ENCODE assay signal across 13 cellular contexts in genomic region chr19:1088419-1089066, GRCh38. TPM values are rescaled to one million over a fixed set of nuclear protein-coding genes. Genes with fewer than 3 reads are reported as not detected.
A peak's percentile ranks its signal among the peaks of the same experiment; 100 is the strongest.
DNase-seq lines count a peak whose midpoint lies in the region; ATAC-seq, FAIRE-seq and TF ChIP-seq lines count a peak whose summit lies in the region.
"Had no signal": no experiment of that assay in that cellular context is flagged by ENCODE, and none has a peak within 500 bp of the region (broad histone marks: within the 10 kb centered on the region; RNA-seq: fewer than 3 reads in every experiment).

No MANE protein-coding gene starts in this region.

- peaks cover 41% of the 10 kb centered on the region for H3K4me1 ChIP-seq in suprapubic skin
- H3K4me1 ChIP-seq: SJSA1 had no signal

- H3K27ac Mint-ChIP-seq in activated CD4-positive, alpha-beta T cell treated with anti-CD3 and anti-CD28 coated beads, Interleukin-2, amount 10 ng/mL, durations not matched to agents 7 days and 5 days = peak overlapping the region; percentile 89
- H3K27ac Mint-ChIP-seq in activated naive CD4-positive, alpha-beta T cell treated with anti-CD3 and anti-CD28 coated beads, Interleukin-2, amount 50 U/mL, for 72 hours = peak overlapping the region; percentile 84 to 96

- peak overlapping the region; percentile 75 for H3K27ac ChIP-seq in suprapubic skin
- H3K27ac ChIP-seq: SJSA1 had no signal

- TF ChIP-seq CTCF in suprapubic skin (IDR thresholded peaks at IDR 0.05) (no peak), foreskin fibroblast (IDR thresholded peaks at IDR 0.05; ENCODE audit: low read depth, low read length) (no peak)

- no peaks in the 10 kb centered on the region for H3K9me3 ChIP-seq in suprapubic skin
- H3K9me3 ChIP-seq: SJSA1 had no signal

- no peaks in the 10 kb centered on the region for H3K27me3 Mint-ChIP-seq in activated CD4-positive, alpha-beta T cell treated with anti-CD3 and anti-CD28 coated beads, Interleukin-2, amount 10 ng/mL, durations not matched to agents 7 days and 5 days

- ATAC-seq in activated naive CD4-positive, alpha-beta T cell treated with anti-CD3 and anti-CD28 coated beads, Interleukin-2, amount 50 U/mL, for 72 hours = peak; percentile 7
- ATAC-seq in left colon = peak; percentile 8

- no peak for TF ChIP-seq POLR2A in suprapubic skin (IDR thresholded peaks at IDR 0.05)

- intact Hi-C loops in left colon (cut with DNase I, micrococcal nuclease) = no loop called here

- H3K36me3 ChIP-seq in suprapubic skin = peaks cover 52% of the 10 kb centered on the region

- POLR2A ChIA-PET in activated CD4-positive, alpha-beta T cell treated with anti-CD3 and anti-CD28 coated beads, Interleukin-2, amount 10 ng/mL, durations not matched to agents 7 days and 5 days (lab: Charles Lee) = interaction anchor here (0.5 to 1.0 kb wide), 2 partner anchors 9 to 150 kb away, joined by 3 read pairs; no protein-coding TSS in a partner anchor

- H3K36me3 Mint-ChIP-seq in activated CD4-positive, alpha-beta T cell treated with anti-CD3 and anti-CD28 coated beads, Interleukin-2, amount 10 ng/mL, durations not matched to agents 7 days and 5 days (ENCODE audit: low read depth) = peaks cover 43% of the 10 kb centered on the region
- H3K36me3 Mint-ChIP-seq in activated naive CD4-positive, alpha-beta T cell treated with anti-CD3 and anti-CD28 coated beads, Interleukin-2, amount 50 U/mL, for 72 hours = peaks cover 0 to 8% of the 10 kb centered on the region in 2 donors

- peaks cover 51% of the 10 kb centered on the region for H3K4me1 Mint-ChIP-seq in activated CD4-positive, alpha-beta T cell treated with anti-CD3 and anti-CD28 coated beads, Interleukin-2, amount 10 ng/mL, durations not matched to agents 7 days and 5 days

- TF ChIP-seq EP300 in suprapubic skin (IDR thresholded peaks at IDR 0.05) = no peak

- no peaks in the 10 kb centered on the region for H3K9me3 Mint-ChIP-seq in activated CD4-positive, alpha-beta T cell treated with anti-CD3 and anti-CD28 coated beads, Interleukin-2, amount 10 ng/mL, durations not matched to agents 7 days and 5 days
- no peaks in the 10 kb centered on the region for H3K9me3 Mint-ChIP-seq in activated naive CD4-positive, alpha-beta T cell treated with anti-CD3 and anti-CD28 coated beads, Interleukin-2, amount 50 U/mL, for 72 hours

- CTCF ChIA-PET in activated CD4-positive, alpha-beta T cell treated with anti-CD3 and anti-CD28 coated beads, Interleukin-2, amount 10 ng/mL, durations not matched to agents 7 days and 5 days (lab: Charles Lee) = interaction anchor here (0.6 to 2.9 kb wide), 8 partner anchors 9 to 61 kb away, joined by 3 to 9 read pairs (median 3); partner anchors contain the start of gene ARHGAP45

- no peak for FAIRE-seq in GM19239 (lab: Jason Lieb, UNC)

- peak; percentile 44 for DNase-seq in activated CD4-positive, alpha-beta T cell treated with anti-CD3 and anti-CD28 coated beads, Interleukin-2, amount 10 ng/mL, durations not matched to agents 7 days and 5 days
- DNase-seq in activated CD4-positive, alpha-beta T cell treated with anti-CD3 and anti-CD28 coated beads, Interleukin-2, amount 50 U/mL, for 1 hour = no peak
- no peak for DNase-seq in activated naive CD4-positive, alpha-beta T cell treated with anti-CD3 and anti-CD28 coated beads, Interleukin-2, amount 50 U/mL, for 72 hours (ENCODE audit: low spot score in 2 of 2)
- no peak for DNase-seq in left colon
- no peak for DNase-seq in suprapubic skin (ENCODE audit: low spot score in 2 of 2)
- no peak for DNase-seq in stimulated activated CD4-positive, alpha-beta T cell treated with anti-CD3 and anti-CD28 coated beads, Interleukin-4, amount 100 ng/mL, for 1 hour
- no peak for DNase-seq in GM19239 (ENCODE audit: insufficient read length, low spot score)
- DNase-seq in foreskin fibroblast = no peak
- DNase-seq: ACHN; cerebellar nuclear complex; glutamatergic neuron; stimulated activated CD4-positive, alpha-beta T cell treated with anti-CD3 and anti-CD28 coated beads, Interleukin-15, amount 100 ng/mL, for 24 hours had no signal

- H3K4me3 ChIP-seq in suprapubic skin (no peak overlapping the region), foreskin fibroblast (ENCODE audit: low read depth in 1 of 2, low read length in 2 of 2) (no peak overlapping the region)
- H3K4me3 ChIP-seq: SJSA1 had no signal

- 73% methylated on average over 11 of the region's 30 CpGs for WGBS in suprapubic skin

- H3K27me3 ChIP-seq in suprapubic skin = no peaks in the 10 kb centered on the region

- H3K4me3 Mint-ChIP-seq in activated CD4-positive, alpha-beta T cell treated with anti-CD3 and anti-CD28 coated beads, Interleukin-2, amount 10 ng/mL, durations not matched to agents 7 days and 5 days = peak overlapping the region; percentile 22

RNA-seq across cellular contexts. Expression of gene POLR2E, which starts 6.6 kb away (rescaled TPM):
- total RNA-seq in activated CD4-positive, alpha-beta T cell treated with anti-CD3 and anti-CD28 coated beads, Interleukin-2, amount 10 ng/mL, durations not matched to agents 7 days and 5 days = 100 to 1,000 TPM; 120 to 133 TPM
- 100 to 1,000 TPM; 248 to 259 TPM for total RNA-seq in activated naive CD4-positive, alpha-beta T cell treated with anti-CD3 and anti-CD28 coated beads, Interleukin-2, amount 50 U/mL, for 72 hours
- total RNA-seq in left colon (100 to 1,000 TPM; 116 to 141 TPM), suprapubic skin (100 to 1,000 TPM in 3 of 4 donors, 10 to 100 TPM in 1; 84.1 to 142 (median 111) TPM)

RNA-seq across cellular contexts. Expression of gene GPX4, which starts 15.3 kb away (rescaled TPM):
- total RNA-seq in activated CD4-positive, alpha-beta T cell treated with anti-CD3 and anti-CD28 coated beads, Interleukin-2, amount 10 ng/mL, durations not matched to agents 7 days and 5 days = 100 to 1,000 TPM; 106 to 114 TPM
- 100 to 1,000 TPM; 154 to 316 TPM for total RNA-seq in activated naive CD4-positive, alpha-beta T cell treated with anti-CD3 and anti-CD28 coated beads, Interleukin-2, amount 50 U/mL, for 72 hours
- total RNA-seq in left colon (100 to 1,000 TPM; 162 to 176 TPM), suprapubic skin (100 to 1,000 TPM; 267 to 359 (median 344) TPM)

RNA-seq across cellular contexts. Expression of gene ARHGAP45, which starts 21.6 kb away (rescaled TPM):
- total RNA-seq in activated CD4-positive, alpha-beta T cell treated with anti-CD3 and anti-CD28 coated beads, Interleukin-2, amount 10 ng/mL, durations not matched to agents 7 days and 5 days = 100 to 1,000 TPM; 487 to 570 TPM
- 100 to 1,000 TPM; 171 to 174 TPM for total RNA-seq in activated naive CD4-positive, alpha-beta T cell treated with anti-CD3 and anti-CD28 coated beads, Interleukin-2, amount 50 U/mL, for 72 hours
- total RNA-seq in left colon (10 to 100 TPM; 37.9 to 47.2 TPM), suprapubic skin (10 to 100 TPM; 11.5 to 13.4 (median 12.6) TPM)

RNA-seq across cellular contexts. Expression of gene ABCA7, which starts 48.6 kb away (rescaled TPM):
- 10 to 100 TPM; 75.9 to 87.5 TPM for total RNA-seq in activated CD4-positive, alpha-beta T cell treated with anti-CD3 and anti-CD28 coated beads, Interleukin-2, amount 10 ng/mL, durations not matched to agents 7 days and 5 days
- total RNA-seq in activated naive CD4-positive, alpha-beta T cell treated with anti-CD3 and anti-CD28 coated beads, Interleukin-2, amount 50 U/mL, for 72 hours = 100 to 1,000 TPM in 1 of 2 donors, 10 to 100 TPM in 1; 17.8 to 105 TPM
- total RNA-seq in left colon = 10 to 100 TPM; 23.3 to 35.1 TPM
- total RNA-seq in suprapubic skin = 10 to 100 TPM; 29.8 to 97.6 (median 47.5) TPM
